In the genomic region with DNA sequence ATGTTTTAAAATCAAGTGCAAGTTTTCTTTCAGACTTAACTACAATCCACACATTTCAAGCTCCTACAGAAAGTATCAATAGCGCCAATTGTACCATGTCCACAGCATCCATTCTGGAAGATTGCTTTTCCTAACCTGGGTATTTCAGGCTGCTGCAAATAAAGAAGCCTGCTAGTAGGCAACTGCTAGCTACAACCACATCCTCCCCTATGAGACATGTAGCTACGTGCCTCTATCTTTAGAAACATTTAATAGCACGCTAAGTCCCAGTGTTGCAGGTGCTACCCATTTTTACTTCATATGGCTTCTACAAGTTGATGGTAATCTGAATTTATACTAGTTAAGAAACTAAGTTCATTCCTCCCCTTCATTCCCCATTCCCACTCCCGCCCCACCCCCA, we compare ENCODE assay signal across 1 cellular context.
TF ChIP-seq lines count a peak whose summit lies in the region.

No MANE protein-coding gene starts in this region.

TF ChIP-seq in K562, 482 proteins besides CTCF, POLR2A, EP300 and RAD21:
- TF ChIP-seq POLR2AphosphoS2 (IDR thresholded peaks at IDR 0.05; ENCODE audit: low read length) (0 out of 2 replicates have a peak, but pooled peaks have one; percentile 19), RCOR1 (IDR thresholded peaks at IDR 0.05; ENCODE audit: borderline replicate concordance in 1 of 2, low read depth in 2 of 2, low read length in 2 of 2) (no peak)
